Comparison of ENCODE assay signal across 24 cellular contexts in genomic region chr15:37813306-37813705, GRCh38.
"Had no signal": no experiment of that assay in that cellular context is flagged by ENCODE, and none has a peak within 500 bp of the region (broad histone marks: within the 10 kb centered on the region; RNA-seq: fewer than 3 reads in every experiment).

No MANE protein-coding gene starts in this region.

- FAIRE-seq: endometrium, islet of Langerhans, keratinocyte had no signal

- H3K27ac ChIP-seq: colonic mucosa, epithelial cell of prostate, esophagus squamous epithelium, gastrocnemius medialis, heart right ventricle, left lung, lower lobe of right lung had no signal

- H3K27me3 ChIP-seq: colonic mucosa, esophagus squamous epithelium, gastrocnemius medialis, left lung had no signal

- ATAC-seq: effector memory CD8-positive, alpha-beta T cell; esophagus mucosa; gastrocnemius medialis; heart right ventricle; left cardiac atrium; left lung; left ventricle myocardium superior; lower lobe of right lung; mucosa of descending colon had no signal

- H3K36me3 ChIP-seq: colonic mucosa, esophagus squamous epithelium, gastrocnemius medialis, heart right ventricle, left lung, lower lobe of right lung had no signal

- H3K4me3 ChIP-seq: colonic mucosa, esophagus squamous epithelium, gastrocnemius medialis, heart right ventricle, left lung, lower lobe of right lung, mucosa of descending colon had no signal

- H3K9me3 ChIP-seq: colonic mucosa, esophagus squamous epithelium, gastrocnemius medialis, heart right ventricle, left lung, lower lobe of right lung, mucosa of descending colon had no signal

- DNase-seq: colonic mucosa; cortex of kidney; effector CD8-positive, alpha-beta T cell; effector memory CD8-positive, alpha-beta T cell; endodermal cell; erythroblast; esophagus squamous epithelium; foreskin melanocyte; gastrocnemius medialis; glutamatergic neuron; head of caudate nucleus; heart right ventricle; hippocampal formation; left cardiac atrium; left lung; left ventricle myocardium superior; lower lobe of right lung; mesenchymal stem cell; mucosa of descending colon had no signal

- H3K4me1 ChIP-seq: colonic mucosa, esophagus squamous epithelium, gastrocnemius medialis, heart right ventricle, left lung, lower lobe of right lung had no signal
